In the genomic region with DNA sequence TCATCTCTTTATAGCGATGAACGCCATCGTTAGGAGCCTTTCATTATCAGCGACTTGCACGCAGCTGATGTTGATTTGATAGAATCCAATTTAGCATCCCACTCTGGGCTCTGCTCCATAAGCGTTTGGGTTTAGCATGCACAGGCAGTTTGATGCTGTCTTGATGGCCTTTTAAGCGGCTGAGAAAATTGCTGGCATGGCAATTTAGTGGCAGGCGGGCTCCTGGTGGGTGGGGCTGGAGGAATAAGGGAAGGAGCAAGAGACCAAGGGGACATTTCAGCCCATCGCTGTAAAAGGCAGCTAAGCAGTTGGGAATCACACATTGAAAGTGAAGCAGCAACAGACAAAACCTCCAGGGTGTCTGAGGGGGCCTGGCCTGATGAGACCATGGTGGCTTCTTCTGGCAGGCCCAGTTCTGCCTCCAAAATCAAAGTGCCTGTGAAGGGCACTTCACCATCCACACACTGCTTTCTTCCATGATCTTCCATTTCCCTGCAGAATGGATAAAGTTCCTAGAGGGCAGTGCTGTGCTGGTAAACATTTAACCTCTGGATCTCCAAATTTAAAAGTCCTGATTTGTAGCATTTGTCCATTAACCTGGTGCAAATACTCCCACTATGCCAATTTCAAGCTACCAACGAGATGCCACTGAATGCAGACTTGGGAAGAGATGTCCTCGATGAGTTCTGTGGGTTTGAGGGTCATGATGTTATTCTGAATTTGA, we compare ENCODE assay signal across 1 cellular context.
TF ChIP-seq lines count a peak whose summit lies in the region.

No MANE protein-coding gene starts in this region.

TF ChIP-seq in GM23338, 12 proteins besides CTCF, POLR2A, EP300 and RAD21 (continued from another document):
- TF ChIP-seq CREB1 (CRISPR knock-in tag; IDR thresholded peaks at IDR 0.05; ENCODE audit: low read depth), result no peak
- TF ChIP-seq ZNF114 (CRISPR knock-in tag; IDR thresholded peaks at IDR 0.05), result no peak
- TF ChIP-seq JUNB (IDR thresholded peaks at IDR 0.05; ENCODE audit: unreplicated experiment), result no peak
- TF ChIP-seq ZNF331 (CRISPR knock-in tag; IDR thresholded peaks at IDR 0.05; ENCODE audit: low read depth), result no peak
- TF ChIP-seq POLR2AphosphoS5 (IDR thresholded peaks at IDR 0.05; ENCODE audit: low read depth), result no peak
- TF ChIP-seq EZH2phosphoT487 (IDR thresholded peaks at IDR 0.05; ENCODE audit: unreplicated experiment), result no peak
- no peak for TF ChIP-seq ETS1 (IDR thresholded peaks at IDR 0.05)
- TF ChIP-seq STAT1 (IDR thresholded peaks at IDR 0.05; ENCODE audit: unreplicated experiment), result no peak
- TF ChIP-seq, protein P1, sequence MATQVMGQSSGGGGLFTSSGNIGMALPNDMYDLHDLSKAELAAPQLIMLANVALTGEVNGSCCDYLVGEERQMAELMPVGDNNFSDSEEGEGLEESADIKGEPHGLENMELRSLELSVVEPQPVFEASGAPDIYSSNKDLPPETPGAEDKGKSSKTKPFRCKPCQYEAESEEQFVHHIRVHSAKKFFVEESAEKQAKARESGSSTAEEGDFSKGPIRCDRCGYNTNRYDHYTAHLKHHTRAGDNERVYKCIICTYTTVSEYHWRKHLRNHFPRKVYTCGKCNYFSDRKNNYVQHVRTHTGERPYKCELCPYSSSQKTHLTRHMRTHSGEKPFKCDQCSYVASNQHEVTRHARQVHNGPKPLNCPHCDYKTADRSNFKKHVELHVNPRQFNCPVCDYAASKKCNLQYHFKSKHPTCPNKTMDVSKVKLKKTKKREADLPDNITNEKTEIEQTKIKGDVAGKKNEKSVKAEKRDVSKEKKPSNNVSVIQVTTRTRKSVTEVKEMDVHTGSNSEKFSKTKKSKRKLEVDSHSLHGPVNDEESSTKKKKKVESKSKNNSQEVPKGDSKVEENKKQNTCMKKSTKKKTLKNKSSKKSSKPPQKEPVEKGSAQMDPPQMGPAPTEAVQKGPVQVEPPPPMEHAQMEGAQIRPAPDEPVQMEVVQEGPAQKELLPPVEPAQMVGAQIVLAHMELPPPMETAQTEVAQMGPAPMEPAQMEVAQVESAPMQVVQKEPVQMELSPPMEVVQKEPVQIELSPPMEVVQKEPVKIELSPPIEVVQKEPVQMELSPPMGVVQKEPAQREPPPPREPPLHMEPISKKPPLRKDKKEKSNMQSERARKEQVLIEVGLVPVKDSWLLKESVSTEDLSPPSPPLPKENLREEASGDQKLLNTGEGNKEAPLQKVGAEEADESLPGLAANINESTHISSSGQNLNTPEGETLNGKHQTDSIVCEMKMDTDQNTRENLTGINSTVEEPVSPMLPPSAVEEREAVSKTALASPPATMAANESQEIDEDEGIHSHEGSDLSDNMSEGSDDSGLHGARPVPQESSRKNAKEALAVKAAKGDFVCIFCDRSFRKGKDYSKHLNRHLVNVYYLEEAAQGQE (IDR thresholded peaks at IDR 0.05; ENCODE audit: unreplicated experiment), result no peak
- no peak for TF ChIP-seq EZH2 (IDR thresholded peaks at IDR 0.05; ENCODE audit: low read depth, unreplicated experiment)
